17 cellular contexts compared by ENCODE assay signal in genomic region chr2:157076526-157077161, GRCh38.
DNase-seq lines count a peak whose midpoint lies in the region; ATAC-seq, FAIRE-seq and TF ChIP-seq lines count a peak whose summit lies in the region.
"Had no signal": no experiment of that assay in that cellular context is flagged by ENCODE, and none has a peak within 500 bp of the region (broad histone marks: within the 10 kb centered on the region; RNA-seq: fewer than 3 reads in every experiment).

No MANE protein-coding gene starts in this region.

- H3K4me3 ChIP-seq in GM12865 (ENCODE audit: low read depth, low read length) (no peak overlapping the region), HAP-1 (no peak overlapping the region)
- H3K4me3 ChIP-seq: lower lobe of right lung, transverse colon had no signal

- DNase-seq in GM12865 (ENCODE audit: low read depth) (peak; percentile 33), GM19239 (ENCODE audit: insufficient read length, low spot score) (no peak), NOMO-1 treated with DMSO at 0.1 percent for 48 hours (lab: John Stamatoyannopoulos, UW; ENCODE audit: unreplicated experiment) (peak; percentile 85), NCI-H2081 treated with DMSO at 0.1 percent for 48 hours (lab: John Stamatoyannopoulos, UW) (no peak), frontal cortex (ENCODE audit: low spot score in 2 of 2) (no peak), HAP-1 (ENCODE audit: low spot score in 2 of 2) (no peak)
- DNase-seq in activated CD4-positive, alpha-beta T cell treated with anti-CD3 and anti-CD28 coated beads, Interleukin-2, amount 50 U/mL, for 48 hours = no peak
- DNase-seq: activated CD4-positive, CD25-positive, alpha-beta regulatory T cell; activated naive CD4-positive, alpha-beta T cell treated with anti-CD3 and anti-CD28 coated beads, Interleukin-2, amount 10 ng/mL, durations not matched to agents 7 days and 5 days; lower lobe of right lung; NCI-H2029 treated with DMSO at 0.1 percent for 48 hours; NCI-H524 treated with DMSO at 0.1 percent for 48 hours; RPMI8226; transverse colon had no signal

- in situ Hi-C loops in HAP-1 (cut with MboI; ENCODE audit: low sequenced_read_pairs) = no loop called here

- H3K4me1 ChIP-seq in HAP-1 = no peaks in the 10 kb centered on the region
- H3K4me1 ChIP-seq: lower lobe of right lung, parathyroid adenoma, transverse colon had no signal

- FAIRE-seq in GM19239 (lab: Jason Lieb, UNC) = peak; percentile 54
- FAIRE-seq in frontal cortex (lab: Jason Lieb, UNC) = no peak
- FAIRE-seq: H54 had no signal

- H3K36me3 ChIP-seq in HAP-1 (replicated peaks) = no peaks in the 10 kb centered on the region
- H3K36me3 ChIP-seq: lower lobe of right lung, transverse colon had no signal

- H3K27me3 ChIP-seq in HAP-1 (ENCODE audit: low read depth) = no peaks in the 10 kb centered on the region
- H3K27me3 ChIP-seq: transverse colon had no signal

- no peak for TF ChIP-seq CTCF in GM12865 (IDR thresholded peaks at IDR 0.05; ENCODE audit: insufficient read depth, low read depth, low read length, missing control alignments)

- H3K9me3 ChIP-seq in HAP-1 = no peaks in the 10 kb centered on the region
- H3K9me3 ChIP-seq: lower lobe of right lung, transverse colon had no signal

- ATAC-seq in HG02870 (IDR thresholded peaks at IDR 0.05; ENCODE audit: unreplicated experiment) = peak; percentile 80
- ATAC-seq: lower lobe of right lung had no signal

Comparison
In these comparisons a context has a peak if more than half of its experiments do, and no peak if none do; other contexts are left out.
1. DNase-seq: peak in GM12865 (single experiment) and NOMO-1 treated with DMSO at 0.1 percent for 48 hours (single experiment); none in GM19239 (single experiment), NCI-H2081 treated with DMSO at 0.1 percent for 48 hours (single experiment), activated CD4-positive, alpha-beta T cell treated with anti-CD3 and anti-CD28 coated beads, Interleukin-2, amount 50 U/mL, for 48 hours (0 of 2), frontal cortex (0 of 2) and HAP-1 (0 of 2).